8 cellular contexts compared by ENCODE assay signal in genomic region chr6:43951063-43951755, GRCh38.
A peak's percentile ranks its signal among the peaks of the same experiment; 100 is the strongest.
DNase-seq lines count a peak whose midpoint lies in the region; TF ChIP-seq lines count a peak whose summit lies in the region.

No MANE protein-coding gene starts in this region.

- no peaks in the 10 kb centered on the region for H3K36me3 ChIP-seq in MG63
- H3K36me3 ChIP-seq in kidney epithelial cell (ENCODE audit: control insufficient read depth, insufficient read depth, low read length), result no peaks in the 10 kb centered on the region
- H3K36me3 ChIP-seq in uterus, result no peaks in the 10 kb centered on the region

- no peak for TF ChIP-seq POLR2A in uterus (IDR thresholded peaks at IDR 0.05)

- no peak overlapping the region for H3K27ac ChIP-seq in uterus

- intact Hi-C loops in uterus (cut with DNase I; ENCODE audit: low total_unique reads), result loop anchor here (5.0 kb wide), 1 partner anchor 179 kb away; the partner anchor contains the start of gene VEGFA

- H3K4me3 ChIP-seq in MG63 (no peak overlapping the region), astrocyte of the spinal cord (ENCODE audit: low read depth, low read length) (no peak overlapping the region), kidney epithelial cell (ENCODE audit: low read depth, low read length) (no peak overlapping the region), uterus (no peak overlapping the region)

- peak; percentile 49 for DNase-seq in EL
- DNase-seq in MG63, result peak; percentile 65
- DNase-seq in astrocyte of the spinal cord (ENCODE audit: low read depth, low spot score), result no peak
- no peak for DNase-seq in kidney epithelial cell (ENCODE audit: low read depth)
- DNase-seq in uterus, result peak; percentile 47 to 55
- DNase-seq in globus pallidus (ENCODE audit: low spot score), result no peak
- no peak for DNase-seq in NCI-H1417 treated with DMSO at 0.1 percent for 48 hours (lab: John Stamatoyannopoulos, UW)
- DNase-seq in activated T-cell treated with anti-CD3 and anti-CD28 coated beads for 4 hours, result no peak

- H3K27me3 ChIP-seq in MG63, result no peaks in the 10 kb centered on the region
- H3K27me3 ChIP-seq in kidney epithelial cell (ENCODE audit: control insufficient read depth, insufficient read depth, low read length), result no peaks in the 10 kb centered on the region
- no peaks in the 10 kb centered on the region for H3K27me3 ChIP-seq in uterus

- no peaks in the 10 kb centered on the region for H3K4me1 ChIP-seq in uterus

- peak; percentile 53 for TF ChIP-seq CTCF in astrocyte of the spinal cord (IDR thresholded peaks at IDR 0.05; ENCODE audit: low read depth, low read length)
- peak; percentile 73 for TF ChIP-seq CTCF in kidney epithelial cell (IDR thresholded peaks at IDR 0.05; ENCODE audit: insufficient read depth, low read length, poor library complexity, severe bottlenecking)
- peak; percentile 35 to 71 (median 54) for TF ChIP-seq CTCF in uterus (IDR thresholded peaks at IDR 0.05)

- in situ Hi-C loops in astrocyte of the spinal cord (cut with HindIII; ENCODE audit: low sequenced_read_pairs), result no loop called here

- 0 out of 2 replicates have a peak, but pooled peaks cover under 1% of the 10 kb centered on the region for H3K9me3 ChIP-seq in MG63
- peaks cover 0 to under 1% of the 10 kb centered on the region in 2 donors for H3K9me3 ChIP-seq in uterus

Comparison
In these comparisons a context has a peak if more than half of its experiments do, and no peak if none do; other contexts are left out.
1. DNase-seq: peak in EL (single experiment), MG63 (single experiment) and uterus (2 of 2); none in astrocyte of the spinal cord (single experiment), kidney epithelial cell (single experiment), globus pallidus (single experiment), NCI-H1417 treated with DMSO at 0.1 percent for 48 hours (single experiment) and activated T-cell treated with anti-CD3 and anti-CD28 coated beads for 4 hours (single experiment).
2. Peak in every context shown above with its lines, with median percentiles within 50 percentile points of each other: CTCF ChIP-seq.